2 cellular contexts compared by ENCODE assay signal in genomic region chr1:116379674-116380498, GRCh38.
TF ChIP-seq lines count a peak whose summit lies in the region.

No MANE protein-coding gene starts in this region.

TF ChIP-seq in GM12878, 131 proteins besides CTCF, POLR2A, EP300 and RAD21 (continues in another document):
- TF ChIP-seq MYC (IDR thresholded peaks at IDR 0.05; ENCODE audit: insufficient read depth, insufficient read length, insufficient replicate concordance, low read length, severe bottlenecking) (no peak), CBX5 (IDR thresholded peaks at IDR 0.05; ENCODE audit: low read depth) (no peak), PAX8 (IDR thresholded peaks at IDR 0.05) (no peak), ETV6 (conservative IDR thresholded peaks at IDR 0.05 in 1 of 2, IDR thresholded peaks at IDR 0.05 in 1 of 2; ENCODE audit: borderline replicate concordance in 1 of 2, low read depth in 1 of 2) (no peak), SIN3A (IDR thresholded peaks at IDR 0.05; ENCODE audit: low read depth, low read length) (no peak), EZH2 (IDR thresholded peaks at IDR 0.05; ENCODE audit: borderline replicate concordance, control insufficient read depth, low read depth, low read length) (no peak), CEBPB (IDR thresholded peaks at IDR 0.05; ENCODE audit: borderline replicate concordance in 1 of 2, low read depth in 2 of 2, low read length in 2 of 2) (no peak), MTA3 (IDR thresholded peaks at IDR 0.05; ENCODE audit: borderline replicate concordance, low read length) (no peak), NRF1 (conservative IDR thresholded peaks at IDR 0.05; ENCODE audit: low read depth, low read length) (no peak), MYB (IDR thresholded peaks at IDR 0.05; ENCODE audit: borderline replicate concordance, low read depth, low read length) (no peak), NR2C1 (IDR thresholded peaks at IDR 0.05) (no peak), NR2F1 (conservative IDR thresholded peaks at IDR 0.05) (0 out of 2 replicates have a peak, but pooled peaks have one; percentile 9), RB1 (IDR thresholded peaks at IDR 0.05; ENCODE audit: borderline replicate concordance) (no peak), SKIL (IDR thresholded peaks at IDR 0.05; ENCODE audit: low read depth, poor library complexity, severe bottlenecking) (no peak), BCL3 (IDR thresholded peaks at IDR 0.05; ENCODE audit: borderline replicate concordance, insufficient read depth, low read depth, low read length, poor library complexity, severe bottlenecking) (no peak), SUZ12 (IDR thresholded peaks at IDR 0.05; ENCODE audit: unreplicated experiment) (no peak), IKZF1 (conservative IDR thresholded peaks at IDR 0.05) (no peak), MEF2B (IDR thresholded peaks at IDR 0.05; ENCODE audit: partially characterized antibody, poor library complexity, severe bottlenecking) (peak; percentile 21), IKZF2 (IDR thresholded peaks at IDR 0.05) (no peak)
- TF ChIP-seq, protein P1, sequence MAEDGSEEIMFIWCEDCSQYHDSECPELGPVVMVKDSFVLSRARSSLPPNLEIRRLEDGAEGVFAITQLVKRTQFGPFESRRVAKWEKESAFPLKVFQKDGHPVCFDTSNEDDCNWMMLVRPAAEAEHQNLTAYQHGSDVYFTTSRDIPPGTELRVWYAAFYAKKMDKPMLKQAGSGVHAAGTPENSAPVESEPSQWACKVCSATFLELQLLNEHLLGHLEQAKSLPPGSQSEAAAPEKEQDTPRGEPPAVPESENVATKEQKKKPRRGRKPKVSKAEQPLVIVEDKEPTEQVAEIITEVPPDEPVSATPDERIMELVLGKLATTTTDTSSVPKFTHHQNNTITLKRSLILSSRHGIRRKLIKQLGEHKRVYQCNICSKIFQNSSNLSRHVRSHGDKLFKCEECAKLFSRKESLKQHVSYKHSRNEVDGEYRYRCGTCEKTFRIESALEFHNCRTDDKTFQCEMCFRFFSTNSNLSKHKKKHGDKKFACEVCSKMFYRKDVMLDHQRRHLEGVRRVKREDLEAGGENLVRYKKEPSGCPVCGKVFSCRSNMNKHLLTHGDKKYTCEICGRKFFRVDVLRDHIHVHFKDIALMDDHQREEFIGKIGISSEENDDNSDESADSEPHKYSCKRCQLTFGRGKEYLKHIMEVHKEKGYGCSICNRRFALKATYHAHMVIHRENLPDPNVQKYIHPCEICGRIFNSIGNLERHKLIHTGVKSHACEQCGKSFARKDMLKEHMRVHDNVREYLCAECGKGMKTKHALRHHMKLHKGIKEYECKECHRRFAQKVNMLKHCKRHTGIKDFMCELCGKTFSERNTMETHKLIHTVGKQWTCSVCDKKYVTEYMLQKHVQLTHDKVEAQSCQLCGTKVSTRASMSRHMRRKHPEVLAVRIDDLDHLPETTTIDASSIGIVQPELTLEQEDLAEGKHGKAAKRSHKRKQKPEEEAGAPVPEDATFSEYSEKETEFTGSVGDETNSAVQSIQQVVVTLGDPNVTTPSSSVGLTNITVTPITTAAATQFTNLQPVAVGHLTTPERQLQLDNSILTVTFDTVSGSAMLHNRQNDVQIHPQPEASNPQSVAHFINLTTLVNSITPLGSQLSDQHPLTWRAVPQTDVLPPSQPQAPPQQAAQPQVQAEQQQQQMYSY (CRISPR knock-in tag; IDR thresholded peaks at IDR 0.05): no peak
- TF ChIP-seq, protein P2, sequence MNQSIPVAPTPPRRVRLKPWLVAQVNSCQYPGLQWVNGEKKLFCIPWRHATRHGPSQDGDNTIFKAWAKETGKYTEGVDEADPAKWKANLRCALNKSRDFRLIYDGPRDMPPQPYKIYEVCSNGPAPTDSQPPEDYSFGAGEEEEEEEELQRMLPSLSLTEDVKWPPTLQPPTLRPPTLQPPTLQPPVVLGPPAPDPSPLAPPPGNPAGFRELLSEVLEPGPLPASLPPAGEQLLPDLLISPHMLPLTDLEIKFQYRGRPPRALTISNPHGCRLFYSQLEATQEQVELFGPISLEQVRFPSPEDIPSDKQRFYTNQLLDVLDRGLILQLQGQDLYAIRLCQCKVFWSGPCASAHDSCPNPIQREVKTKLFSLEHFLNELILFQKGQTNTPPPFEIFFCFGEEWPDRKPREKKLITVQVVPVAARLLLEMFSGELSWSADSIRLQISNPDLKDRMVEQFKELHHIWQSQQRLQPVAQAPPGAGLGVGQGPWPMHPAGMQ (IDR thresholded peaks at IDR 0.05; ENCODE audit: borderline replicate concordance): no peak

TF ChIP-seq in WTC11, 78 proteins besides CTCF, POLR2A, EP300 and RAD21:
- TF ChIP-seq CREB1 (CRISPR knock-in tag; IDR thresholded peaks at IDR 0.05): no peak
- TF ChIP-seq NFE2L1 (CRISPR knock-in tag; IDR thresholded peaks at IDR 0.05): no peak
- TF ChIP-seq MLX (CRISPR knock-in tag; IDR thresholded peaks at IDR 0.05): no peak
- TF ChIP-seq CBFB (CRISPR knock-in tag; IDR thresholded peaks at IDR 0.05; ENCODE audit: low read depth): no peak
- TF ChIP-seq, protein P3, sequence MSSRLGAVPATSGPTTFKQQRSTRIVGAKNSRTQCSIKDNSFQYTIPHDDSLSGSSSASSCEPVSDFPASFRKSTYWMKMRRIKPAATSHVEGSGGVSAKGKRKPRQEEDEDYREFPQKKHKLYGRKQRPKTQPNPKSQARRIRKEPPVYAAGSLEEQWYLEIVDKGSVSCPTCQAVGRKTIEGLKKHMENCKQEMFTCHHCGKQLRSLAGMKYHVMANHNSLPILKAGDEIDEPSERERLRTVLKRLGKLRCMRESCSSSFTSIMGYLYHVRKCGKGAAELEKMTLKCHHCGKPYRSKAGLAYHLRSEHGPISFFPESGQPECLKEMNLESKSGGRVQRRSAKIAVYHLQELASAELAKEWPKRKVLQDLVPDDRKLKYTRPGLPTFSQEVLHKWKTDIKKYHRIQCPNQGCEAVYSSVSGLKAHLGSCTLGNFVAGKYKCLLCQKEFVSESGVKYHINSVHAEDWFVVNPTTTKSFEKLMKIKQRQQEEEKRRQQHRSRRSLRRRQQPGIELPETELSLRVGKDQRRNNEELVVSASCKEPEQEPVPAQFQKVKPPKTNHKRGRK (CRISPR knock-in tag; IDR thresholded peaks at IDR 0.05; ENCODE audit: borderline replicate concordance): no peak
- no peak for TF ChIP-seq PREB (CRISPR knock-in tag; IDR thresholded peaks at IDR 0.05; ENCODE audit: borderline replicate concordance)
- no peak for TF ChIP-seq ZNF532 (CRISPR knock-in tag; IDR thresholded peaks at IDR 0.05; ENCODE audit: borderline replicate concordance)
- TF ChIP-seq, protein P4, sequence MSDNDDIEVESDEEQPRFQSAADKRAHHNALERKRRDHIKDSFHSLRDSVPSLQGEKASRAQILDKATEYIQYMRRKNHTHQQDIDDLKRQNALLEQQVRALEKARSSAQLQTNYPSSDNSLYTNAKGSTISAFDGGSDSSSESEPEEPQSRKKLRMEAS (CRISPR knock-in tag; IDR thresholded peaks at IDR 0.05): no peak
- TF ChIP-seq NFYB (CRISPR knock-in tag; conservative IDR thresholded peaks at IDR 0.05; ENCODE audit: low read depth): no peak
- TF ChIP-seq TEAD4 (CRISPR knock-in tag; IDR thresholded peaks at IDR 0.05): no peak
- no peak for TF ChIP-seq GABPB1 (CRISPR knock-in tag; IDR thresholded peaks at IDR 0.05)
- no peak for TF ChIP-seq ZBTB21 (CRISPR knock-in tag; IDR thresholded peaks at IDR 0.05; ENCODE audit: borderline replicate concordance)
- no peak for TF ChIP-seq NR2C2 (CRISPR knock-in tag; IDR thresholded peaks at IDR 0.05)
- TF ChIP-seq ZNF281 (CRISPR knock-in tag; IDR thresholded peaks at IDR 0.05): no peak
- TF ChIP-seq, protein P5, sequence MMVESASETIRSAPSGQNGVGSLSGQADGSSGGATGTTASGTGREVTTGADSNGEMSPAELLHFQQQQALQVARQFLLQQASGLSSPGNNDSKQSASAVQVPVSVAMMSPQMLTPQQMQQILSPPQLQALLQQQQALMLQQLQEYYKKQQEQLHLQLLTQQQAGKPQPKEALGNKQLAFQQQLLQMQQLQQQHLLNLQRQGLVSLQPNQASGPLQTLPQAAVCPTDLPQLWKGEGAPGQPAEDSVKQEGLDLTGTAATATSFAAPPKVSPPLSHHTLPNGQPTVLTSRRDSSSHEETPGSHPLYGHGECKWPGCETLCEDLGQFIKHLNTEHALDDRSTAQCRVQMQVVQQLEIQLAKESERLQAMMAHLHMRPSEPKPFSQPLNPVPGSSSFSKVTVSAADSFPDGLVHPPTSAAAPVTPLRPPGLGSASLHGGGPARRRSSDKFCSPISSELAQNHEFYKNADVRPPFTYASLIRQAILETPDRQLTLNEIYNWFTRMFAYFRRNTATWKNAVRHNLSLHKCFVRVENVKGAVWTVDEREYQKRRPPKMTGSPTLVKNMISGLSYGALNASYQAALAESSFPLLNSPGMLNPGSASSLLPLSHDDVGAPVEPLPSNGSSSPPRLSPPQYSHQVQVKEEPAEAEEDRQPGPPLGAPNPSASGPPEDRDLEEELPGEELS (CRISPR knock-in tag; IDR thresholded peaks at IDR 0.05): no peak
TF ChIP-seq in WTC11: peak in this region for 0.
